11 cellular contexts compared by ENCODE assay signal in genomic region chr4:157043131-157043530, GRCh38. TPM values are rescaled to one million over a fixed set of nuclear protein-coding genes. Genes with fewer than 3 reads are reported as not detected.
DNase-seq lines count a peak whose midpoint lies in the region; ATAC-seq and TF ChIP-seq lines count a peak whose summit lies in the region.
"Had no signal": no experiment of that assay in that cellular context is flagged by ENCODE, and none has a peak within 500 bp of the region (broad histone marks: within the 10 kb centered on the region; RNA-seq: fewer than 3 reads in every experiment).

No MANE protein-coding gene starts in this region.

- peak; percentile 13 for DNase-seq in HPDE6-E6E7 (ENCODE audit: extremely low spot score)
- DNase-seq in SKM-1 (lab: John Stamatoyannopoulos, UW; ENCODE audit: unreplicated experiment) = peak; percentile 16
- DNase-seq in foreskin fibroblast = peak; percentile 25 to 57
- no peak for DNase-seq in tibial nerve (ENCODE audit: low spot score in 2 of 2)
- no peak for DNase-seq in GDM1 (lab: John Stamatoyannopoulos, UW)
- no peak for DNase-seq in immature natural killer cell
- DNase-seq: COR-L47 had no signal

- peaks cover 12% of the 10 kb centered on the region for H3K4me1 ChIP-seq in ACC112 (ENCODE audit: control insufficient read depth, insufficient read depth, low read length, unreplicated experiment)
- H3K4me1 ChIP-seq in tibial nerve = no peaks in the 10 kb centered on the region

- peaks cover 0 to 4% (median 0%) of the 10 kb centered on the region in 3 donors for H3K36me3 Mint-ChIP-seq in immature natural killer cell
- H3K36me3 Mint-ChIP-seq: activated naive CD8-positive, alpha-beta T cell; IgD-negative memory B cell had no signal

- H3K27me3 ChIP-seq in ACC112 (ENCODE audit: insufficient read depth, low read length) (no peaks in the 10 kb centered on the region), tibial nerve (no peaks in the 10 kb centered on the region)

- H3K79me2 ChIP-seq in ACC112 (ENCODE audit: control insufficient read depth, insufficient read depth, low read length, unreplicated experiment) = no peaks in the 10 kb centered on the region

- no peak overlapping the region for H3K4me3 ChIP-seq in ACC112 (ENCODE audit: low read depth, low read length)
- no peak overlapping the region for H3K4me3 ChIP-seq in foreskin fibroblast (ENCODE audit: low read depth in 1 of 2, low read length in 2 of 2)
- no peak overlapping the region for H3K4me3 ChIP-seq in tibial nerve

- no peak overlapping the region for H3K4me3 Mint-ChIP-seq in immature natural killer cell
- H3K4me3 Mint-ChIP-seq: activated naive CD8-positive, alpha-beta T cell; IgD-negative memory B cell had no signal

- H3K36me3 ChIP-seq in ACC112 (ENCODE audit: insufficient read depth, low read length) (no peaks in the 10 kb centered on the region), tibial nerve (no peaks in the 10 kb centered on the region)

- H3K27me3 Mint-ChIP-seq in immature natural killer cell (ENCODE audit: low read depth in 3 of 3) = no peaks in the 10 kb centered on the region
- H3K27me3 Mint-ChIP-seq: activated naive CD8-positive, alpha-beta T cell; IgD-negative memory B cell had no signal

- peaks cover 0 to 5% (median 0%) of the 10 kb centered on the region in 6 donors for H3K9me3 Mint-ChIP-seq in immature natural killer cell
- H3K9me3 Mint-ChIP-seq: IgD-negative memory B cell had no signal

- H3K9me3 ChIP-seq in tibial nerve = no peaks in the 10 kb centered on the region

- WGBS in tibial nerve, 2 donors = 51 to 53% methylated on average over 2 of the region's 2 CpGs

- no peak overlapping the region for H3K27ac Mint-ChIP-seq in immature natural killer cell
- H3K27ac Mint-ChIP-seq: activated naive CD8-positive, alpha-beta T cell; IgD-negative memory B cell had no signal

- H3K27ac ChIP-seq in ACC112 (ENCODE audit: low read depth, low read length) (no peak overlapping the region), tibial nerve (no peak overlapping the region)

- peak overlapping the region; percentile 81 for H2AFZ ChIP-seq in ACC112 (ENCODE audit: low read length, unreplicated experiment)

- no peak for ATAC-seq in GM18909 (IDR thresholded peaks at IDR 0.05; ENCODE audit: poor library complexity, unreplicated experiment)

- no peak for TF ChIP-seq EP300 in tibial nerve (IDR thresholded peaks at IDR 0.05)

- TF ChIP-seq POLR2A in tibial nerve (IDR thresholded peaks at IDR 0.05) = no peak

- TF ChIP-seq CTCF in foreskin fibroblast (IDR thresholded peaks at IDR 0.05; ENCODE audit: low read depth, low read length) = peak; percentile 32
- TF ChIP-seq CTCF in tibial nerve (IDR thresholded peaks at IDR 0.05) = peak in 1 of 5 experiments; percentile 8

- H3K4me1 Mint-ChIP-seq in immature natural killer cell = no peaks in the 10 kb centered on the region

RNA-seq across cellular contexts. Expression of gene GLRB, which starts 32.8 kb away (rescaled TPM):
- total RNA-seq in tibial nerve = 1 to 10 TPM in 3 of 4 donors, under 1 TPM in 1; 0.78 to 2.2 (median 1.5) TPM
- not detected for polyA plus RNA-seq in immature natural killer cell
- polyA plus RNA-seq: IgD-negative memory B cell had no signal

Comparison
In these comparisons a context has a peak if more than half of its experiments do, and no peak if none do; other contexts are left out.
1. DNase-seq: peak in HPDE6-E6E7 (single experiment), SKM-1 (single experiment) and foreskin fibroblast (2 of 2); none in tibial nerve (0 of 2), GDM1 (single experiment) and immature natural killer cell (0 of 3).